Comparison of ENCODE assay signal across 1 cellular context in genomic region chr5:39780341-39780740, GRCh38.
TF ChIP-seq lines count a peak whose summit lies in the region.

No MANE protein-coding gene starts in this region.

TF ChIP-seq in WTC11, 78 proteins besides CTCF, POLR2A, EP300 and RAD21 (continued from another document):
- no peak for TF ChIP-seq STAT6 (CRISPR knock-in tag; conservative IDR thresholded peaks at IDR 0.05; ENCODE audit: low read depth)
- no peak for TF ChIP-seq TEAD1 (CRISPR knock-in tag; IDR thresholded peaks at IDR 0.05)
- no peak for TF ChIP-seq OVOL2 (CRISPR knock-in tag; IDR thresholded peaks at IDR 0.05; ENCODE audit: borderline replicate concordance)
- no peak for TF ChIP-seq FOXP1 (CRISPR knock-in tag; IDR thresholded peaks at IDR 0.05; ENCODE audit: borderline replicate concordance)
